In genomic region chr15:52368402-52368801, GRCh38 we compare ENCODE assay signal across 18 cellular contexts.
DNase-seq lines count a peak whose midpoint lies in the region; ATAC-seq and TF ChIP-seq lines count a peak whose summit lies in the region.
"Had no signal": no experiment of that assay in that cellular context is flagged by ENCODE, and none has a peak within 500 bp of the region (broad histone marks: within the 10 kb centered on the region; RNA-seq: fewer than 3 reads in every experiment).

No MANE protein-coding gene starts in this region.

- H2AFZ ChIP-seq in parathyroid adenoma = no peak overlapping the region

- no peaks in the 10 kb centered on the region for H3K79me2 ChIP-seq in parathyroid adenoma

- peak overlapping the region; percentile 44 for H3K4me3 ChIP-seq in parathyroid adenoma (ENCODE audit: low read depth, low read length)

- no peaks in the 10 kb centered on the region for H3K27me3 Mint-ChIP-seq in activated T-helper 17 cell treated with anti-CD3 and anti-CD28 coated beads, Interleukin-2, amount 50 U/mL, for 72 hours
- H3K27me3 Mint-ChIP-seq: CD4-positive, CD25-positive, alpha-beta regulatory T cell had no signal

- H3K9me3 ChIP-seq in parathyroid adenoma (ENCODE audit: control insufficient read depth, low read length) = no peaks in the 10 kb centered on the region

- H3K9me3 Mint-ChIP-seq in activated T-helper 17 cell treated with anti-CD3 and anti-CD28 coated beads, Interleukin-2, amount 50 U/mL, for 72 hours = no peaks in the 10 kb centered on the region
- H3K9me3 Mint-ChIP-seq: CD4-positive, CD25-positive, alpha-beta regulatory T cell; HFFc6 had no signal

- peaks cover 19% of the 10 kb centered on the region for H3K4me1 ChIP-seq in parathyroid adenoma

- in situ Hi-C loops in Caki2 (cut with HindIII; ENCODE audit: low pct_unique_long_range_greater_than_20kb, low sequenced_read_pairs) = no loop called here

- H3K27ac ChIP-seq in parathyroid adenoma = peak overlapping the region; percentile 96
- H3K27ac ChIP-seq: KMS-11 had no signal

- H3K9ac ChIP-seq in parathyroid adenoma = no peak overlapping the region
- H3K9ac ChIP-seq: KMS-11 had no signal

- peaks cover 99% of the 10 kb centered on the region for H3K36me3 Mint-ChIP-seq in activated T-helper 17 cell treated with anti-CD3 and anti-CD28 coated beads, Interleukin-2, amount 50 U/mL, for 72 hours (ENCODE audit: low read depth)

- no peak for TF ChIP-seq CTCF in parathyroid adenoma (IDR thresholded peaks at IDR 0.05)

- H3K4me3 Mint-ChIP-seq in activated T-helper 17 cell treated with anti-CD3 and anti-CD28 coated beads, Interleukin-2, amount 50 U/mL, for 72 hours = no peak overlapping the region
- H3K4me3 Mint-ChIP-seq: CD4-positive, CD25-positive, alpha-beta regulatory T cell; HFFc6 had no signal

- no peaks in the 10 kb centered on the region for H3K27me3 ChIP-seq in parathyroid adenoma (ENCODE audit: control insufficient read depth, insufficient read depth, low read length)

- peak overlapping the region; percentile 17 for H3K27ac Mint-ChIP-seq in activated T-helper 17 cell treated with anti-CD3 and anti-CD28 coated beads, Interleukin-2, amount 50 U/mL, for 72 hours
- H3K27ac Mint-ChIP-seq: HFFc6 had no signal

- no peaks in the 10 kb centered on the region for H3K4me1 Mint-ChIP-seq in activated T-helper 17 cell treated with anti-CD3 and anti-CD28 coated beads, Interleukin-2, amount 50 U/mL, for 72 hours

- DNase-seq in Caki2 (ENCODE audit: low read depth) (peak; percentile 3), EH (ENCODE audit: low read depth) (peak; percentile 24), HT-29 (ENCODE audit: low spot score) (no peak), DMS153 (lab: John Stamatoyannopoulos, UW) (no peak), SK-N-DZ (ENCODE audit: low spot score) (no peak)
- DNase-seq: CD4-positive, CD25-positive, alpha-beta regulatory T cell; DMS79 treated with DMSO at 0.1 percent for 48 hours; HFFc6; MM.1S; NCI-H1092 treated with DMSO at 0.1 percent for 48 hours; NCI-H2081 treated with DMSO at 0.1 percent for 48 hours; NCI-H2227 treated with DMSO at 0.1 percent for 48 hours; NCI-H524; Right ventricle myocardium superior had no signal

- ATAC-seq in activated T-helper 17 cell treated with anti-CD3 and anti-CD28 coated beads, Interleukin-2, amount 50 U/mL, for 72 hours (replicated peaks) = no peak
- ATAC-seq: HepG2 had no signal

- H3K36me3 ChIP-seq in parathyroid adenoma (ENCODE audit: control insufficient read depth, insufficient read depth, low read length) = no peaks in the 10 kb centered on the region

- H3K4me2 ChIP-seq in parathyroid adenoma (ENCODE audit: low read length) = peak overlapping the region; percentile 81
- H3K4me2 ChIP-seq: KMS-11 had no signal

Comparison
In these comparisons a context has a peak if more than half of its experiments do, and no peak if none do; other contexts are left out.
1. DNase-seq: peak in Caki2 (single experiment) and EH (single experiment); none in HT-29 (single experiment), DMS153 (single experiment) and SK-N-DZ (single experiment).